ENCODE assay signal across 8 cellular contexts in the genomic region with DNA sequence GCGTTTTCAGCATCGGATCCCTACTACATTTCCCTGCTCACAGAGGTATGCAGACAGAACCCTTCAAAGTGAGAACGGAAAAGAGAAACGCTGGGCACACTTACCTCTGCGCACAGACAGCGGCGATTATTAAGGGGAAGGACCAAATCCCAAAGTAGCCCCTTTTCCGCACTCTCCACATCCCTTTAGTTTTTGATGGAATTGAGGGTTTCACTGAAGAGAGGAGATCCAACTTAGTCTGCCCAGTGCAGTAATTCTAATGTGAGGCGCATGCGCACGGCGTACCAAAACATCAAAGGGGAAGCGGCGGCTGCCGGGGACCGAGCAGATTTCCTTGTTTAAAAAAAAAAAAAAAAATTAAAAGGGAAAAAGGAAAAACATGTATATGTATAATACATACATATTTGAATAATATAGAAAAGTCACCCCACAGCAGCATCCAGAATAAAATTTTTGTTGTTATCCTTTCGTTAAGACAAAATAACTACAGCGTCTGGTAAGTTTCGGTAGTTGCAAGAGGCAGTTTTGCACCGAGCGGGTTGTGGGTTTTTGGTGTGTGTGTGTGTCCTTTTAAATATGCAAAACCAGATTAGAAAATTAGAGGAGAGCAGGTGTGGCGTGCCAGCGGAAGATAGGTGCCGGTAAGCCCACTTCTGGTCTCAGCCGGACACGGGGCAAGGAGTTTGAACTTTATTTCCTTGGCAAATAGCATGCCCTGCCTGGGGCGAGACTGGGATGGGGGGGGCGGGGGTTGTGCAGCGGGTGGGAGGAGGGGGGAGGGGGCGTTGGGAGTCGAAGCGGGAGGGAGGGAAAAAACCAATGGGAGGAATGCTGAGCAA. TPM values are rescaled to one million over a fixed set of nuclear protein-coding genes. Genes with fewer than 3 reads are reported as not detected.
A peak's percentile ranks its signal among the peaks of the same experiment; 100 is the strongest.
DNase-seq lines count a peak whose midpoint lies in the region.

A gene (minus strand): TSS at position 263 of the 839 bp plus-strand sequence. CDS start 82 bp downstream, at position 181.

- peaks cover 12% of the 10 kb centered on the region for H3K4me1 Mint-ChIP-seq in activated T-cell treated with anti-CD3 and anti-CD28 coated beads, Interleukin-2, amount 50 U/mL, for 24 hours (ENCODE audit: low read depth)
- peaks cover 22% of the 10 kb centered on the region for H3K4me1 Mint-ChIP-seq in activated T-helper 1 cell treated with anti-CD3 and anti-CD28 coated beads, Interleukin-12 subunit alpha, Interleukin-12 subunit beta, Interleukin-2, Interleukin-4 antibody, amounts not matched to agents 30 ng/mL and 10 ng/mL and 1 ng/mL, durations not matched to agents 14 hours and 24 hours and 36 hours (ENCODE audit: low read depth)

- H3K27me3 ChIP-seq in HAP-1 (ENCODE audit: low read depth), result peaks cover 12% of the 10 kb centered on the region

- H3K27me3 Mint-ChIP-seq in activated T-cell treated with anti-CD3 and anti-CD28 coated beads, Interleukin-2, amount 50 U/mL, for 24 hours, result peaks cover 70% of the 10 kb centered on the region
- peaks cover 44% of the 10 kb centered on the region for H3K27me3 Mint-ChIP-seq in activated T-helper 1 cell treated with anti-CD3 and anti-CD28 coated beads, Interleukin-12 subunit alpha, Interleukin-12 subunit beta, Interleukin-2, Interleukin-4 antibody, amounts not matched to agents 30 ng/mL and 10 ng/mL and 1 ng/mL, durations not matched to agents 14 hours and 24 hours and 36 hours (ENCODE audit: insufficient read depth)

- no peaks in the 10 kb centered on the region for H3K36me3 Mint-ChIP-seq in activated T-cell treated with anti-CD3 and anti-CD28 coated beads, Interleukin-2, amount 50 U/mL, for 24 hours (ENCODE audit: low read depth)
- H3K36me3 Mint-ChIP-seq in activated T-helper 1 cell treated with anti-CD3 and anti-CD28 coated beads, Interleukin-12 subunit alpha, Interleukin-12 subunit beta, Interleukin-2, Interleukin-4 antibody, amounts not matched to agents 30 ng/mL and 10 ng/mL and 1 ng/mL, durations not matched to agents 14 hours and 24 hours and 36 hours (ENCODE audit: low read depth), result no peaks in the 10 kb centered on the region

- in situ Hi-C loops in HAP-1 (cut with MboI; ENCODE audit: low sequenced_read_pairs), result no loop called here

- no peaks in the 10 kb centered on the region for H3K36me3 ChIP-seq in HAP-1 (replicated peaks)

- DNase-seq in activated T-cell treated with anti-CD3 and anti-CD28 coated beads, Interleukin-2, amount 50 U/mL, for 24 hours, result no peak
- no peak for DNase-seq in activated T-cell treated with anti-CD3 and anti-CD28 coated beads, Interleukin-2, amount 50 U/mL, for 1 hour
- DNase-seq in HAP-1 (ENCODE audit: low spot score in 2 of 2) (peak; percentile 38 to 66), MV-4-11 (lab: John Stamatoyannopoulos, UW) (peak; percentile 32), glomerular visceral epithelial cell (ENCODE audit: extremely low spot score) (peak; percentile 6), nucleus accumbens (lab: John Stamatoyannopoulos, UW) (peak in 44 of 56 donors; percentile 2 to 82 (median 45)), 8988T (no peak)
- DNase-seq in activated T-helper 1 cell treated with anti-CD3 and anti-CD28 coated beads, Interleukin-12 subunit alpha, Interleukin-12 subunit beta, Interleukin-2, Interleukin-4 antibody, amounts not matched to agents 30 ng/mL and 10 ng/mL and 1 ng/mL, durations not matched to agents 14 hours and 24 hours and 36 hours (ENCODE audit: low spot score), result no peak

- no peaks in the 10 kb centered on the region for H3K9me3 ChIP-seq in HAP-1

- H3K4me3 ChIP-seq in HAP-1, result peak within 1 kb of the TSS; percentile 23

- intact Hi-C loops in activated T-helper 1 cell treated with anti-CD3 and anti-CD28 coated beads, Interleukin-12 subunit alpha, Interleukin-12 subunit beta, Interleukin-2, Interleukin-4 antibody, amounts not matched to agents 30 ng/mL and 10 ng/mL and 1 ng/mL, durations not matched to agents 14 hours and 24 hours and 36 hours (cut with micrococcal nuclease), result no loop called here

- peaks cover 2% of the 10 kb centered on the region for H3K9me3 Mint-ChIP-seq in activated T-cell treated with anti-CD3 and anti-CD28 coated beads, Interleukin-2, amount 50 U/mL, for 24 hours
- H3K9me3 Mint-ChIP-seq in activated T-helper 1 cell treated with anti-CD3 and anti-CD28 coated beads, Interleukin-12 subunit alpha, Interleukin-12 subunit beta, Interleukin-2, Interleukin-4 antibody, amounts not matched to agents 30 ng/mL and 10 ng/mL and 1 ng/mL, durations not matched to agents 14 hours and 24 hours and 36 hours, result no peaks in the 10 kb centered on the region

- no peaks in the 10 kb centered on the region for H3K4me1 ChIP-seq in HAP-1

- H3K27ac Mint-ChIP-seq in activated T-cell treated with anti-CD3 and anti-CD28 coated beads, Interleukin-2, amount 50 U/mL, for 24 hours, result no peak within 1 kb of the TSS
- no peak within 1 kb of the TSS for H3K27ac Mint-ChIP-seq in activated T-helper 1 cell treated with anti-CD3 and anti-CD28 coated beads, Interleukin-12 subunit alpha, Interleukin-12 subunit beta, Interleukin-2, Interleukin-4 antibody, amounts not matched to agents 30 ng/mL and 10 ng/mL and 1 ng/mL, durations not matched to agents 14 hours and 24 hours and 36 hours

- H3K4me3 Mint-ChIP-seq in activated T-cell treated with anti-CD3 and anti-CD28 coated beads, Interleukin-2, amount 50 U/mL, for 24 hours, result peak within 1 kb of the TSS; percentile 72
- peak within 1 kb of the TSS; percentile 76 for H3K4me3 Mint-ChIP-seq in activated T-helper 1 cell treated with anti-CD3 and anti-CD28 coated beads, Interleukin-12 subunit alpha, Interleukin-12 subunit beta, Interleukin-2, Interleukin-4 antibody, amounts not matched to agents 30 ng/mL and 10 ng/mL and 1 ng/mL, durations not matched to agents 14 hours and 24 hours and 36 hours

RNA-seq across cellular contexts. Expression of the gene that starts here (rescaled TPM):
- not detected in 2 replicates for total RNA-seq in activated T-helper 1 cell treated with anti-CD3 and anti-CD28 coated beads, Interleukin-12 subunit alpha, Interleukin-12 subunit beta, Interleukin-2, Interleukin-4 antibody, amounts not matched to agents 30 ng/mL and 10 ng/mL and 1 ng/mL, durations not matched to agents 14 hours and 24 hours and 36 hours

Comparison
In these comparisons a context has a peak if more than half of its experiments do, and no peak if none do; other contexts are left out.
1. DNase-seq: peak in HAP-1 (2 of 2), MV-4-11 (single experiment), glomerular visceral epithelial cell (single experiment) and nucleus accumbens (44 of 56); none in activated T-cell treated with anti-CD3 and anti-CD28 coated beads, Interleukin-2, amount 50 U/mL, for 24 hours (single experiment), activated T-cell treated with anti-CD3 and anti-CD28 coated beads, Interleukin-2, amount 50 U/mL, for 1 hour (single experiment), activated T-helper 1 cell treated with anti-CD3 and anti-CD28 coated beads, Interleukin-12 subunit alpha, Interleukin-12 subunit beta, Interleukin-2, Interleukin-4 antibody, amounts not matched to agents 30 ng/mL and 10 ng/mL and 1 ng/mL, durations not matched to agents 14 hours and 24 hours and 36 hours (single experiment) and 8988T (single experiment).